In the genomic region with DNA sequence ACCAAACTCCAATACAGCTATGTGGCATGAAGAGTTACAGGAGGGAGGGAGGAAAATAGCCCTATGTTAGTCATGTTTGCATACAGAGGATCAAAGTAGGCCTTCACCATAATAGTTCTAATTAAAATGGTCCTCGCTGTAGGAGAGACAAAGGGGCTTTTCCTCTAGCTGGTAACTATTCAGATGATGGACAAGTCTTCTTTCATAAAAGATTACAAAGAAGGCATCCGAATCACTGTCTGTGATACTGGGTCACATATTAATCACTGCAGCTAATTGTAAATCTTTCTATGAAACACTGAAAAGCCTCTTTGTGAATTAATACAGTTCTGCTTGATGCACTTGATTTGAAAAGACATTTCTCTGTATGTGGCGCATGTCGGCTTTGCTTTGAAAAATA, we compare ENCODE assay signal across 26 cellular contexts.
"Had no signal": no experiment of that assay in that cellular context is flagged by ENCODE, and none has a peak within 500 bp of the region (broad histone marks: within the 10 kb centered on the region; RNA-seq: fewer than 3 reads in every experiment).

No MANE protein-coding gene starts in this region.

- H3K27me3 Mint-ChIP-seq: activated B cell treated with CpG ODN at 0.5 μM for 24 hours; activated naive CD8-positive, alpha-beta T cell; progenitor cell of endocrine pancreas; stimulated activated naive B cell treated with anti-CD40 and anti-IgM and Interleukin-4, amounts not matched to agents 10 μg/mL and 1 μg/mL and 100 μg/mL, for 72 hours had no signal

- ATAC-seq: body of pancreas; heart left ventricle; left colon; naive thymus-derived CD4-positive, alpha-beta T cell; stimulated activated naive B cell treated with anti-CD40 and anti-IgM and Interleukin-4, amounts not matched to agents 10 μg/mL and 1 μg/mL and 100 μg/mL, for 72 hours had no signal

- H3K4me3 ChIP-seq: body of pancreas, cardiac muscle cell, colonic mucosa, heart left ventricle, tibial nerve had no signal

- H3K4me3 Mint-ChIP-seq: activated B cell treated with CpG ODN at 0.5 μM for 24 hours; activated naive CD8-positive, alpha-beta T cell; immature natural killer cell; mesothelial cell of epicardium; naive thymus-derived CD4-positive, alpha-beta T cell; stimulated activated naive B cell treated with anti-CD40 and anti-IgM and Interleukin-4, amounts not matched to agents 10 μg/mL and 1 μg/mL and 100 μg/mL, for 72 hours; T-helper 2 cell treated with Interferon-gamma antibody and Interleukin-4, amounts not matched to agents 5 μg/mL and 100 μg/mL, for 36 hours had no signal

- H3K27ac ChIP-seq: body of pancreas, cardiac muscle cell, colonic mucosa, heart left ventricle, neutrophil had no signal

- H3K9me3 ChIP-seq: body of pancreas, colonic mucosa, heart left ventricle, neutrophil, tibial nerve had no signal

- H3K36me3 Mint-ChIP-seq: activated naive CD8-positive, alpha-beta T cell; immature natural killer cell; mesothelial cell of epicardium; naive thymus-derived CD4-positive, alpha-beta T cell had no signal

- H3K27ac Mint-ChIP-seq: activated B cell treated with CpG ODN at 0.5 μM for 24 hours; activated naive CD8-positive, alpha-beta T cell; immature natural killer cell; mesothelial cell of epicardium; naive thymus-derived CD4-positive, alpha-beta T cell; progenitor cell of endocrine pancreas; stimulated activated naive B cell treated with anti-CD40 and anti-IgM and Interleukin-4, amounts not matched to agents 10 μg/mL and 1 μg/mL and 100 μg/mL, for 72 hours; T-helper 2 cell treated with Interferon-gamma antibody and Interleukin-4, amounts not matched to agents 5 μg/mL and 100 μg/mL, for 36 hours had no signal

- H3K4me1 Mint-ChIP-seq: immature natural killer cell; naive thymus-derived CD4-positive, alpha-beta T cell had no signal

- DNase-seq: activated B cell treated with CpG ODN at 0.5 μM for 24 hours; activated effector memory CD4-positive, alpha-beta T cell treated with Interleukin-2 at 50 U/mL for 16 hours; activated naive CD4-positive, alpha-beta T cell treated with Interleukin-2 at 50 U/mL for 16 hours; activated T-cell treated with anti-CD3 and anti-CD28 coated beads for 4 hours; body of pancreas; cerebellar nuclear complex; colonic mucosa; effector CD8-positive, alpha-beta T cell; erythroblast; heart left ventricle; immature natural killer cell; kidney; left colon; mammary epithelial cell; naive thymus-derived CD4-positive, alpha-beta T cell; stimulated activated CD4-positive, alpha-beta T cell treated with anti-CD3 and anti-CD28 coated beads, Interleukin-15, amount 100 ng/mL, for 24 hours; stimulated activated CD4-positive, alpha-beta T cell treated with anti-CD3 and anti-CD28 coated beads, Interleukin-2, amount 100 ng/mL, for 24 hours; stimulated activated naive B cell treated with anti-CD40 and anti-IgM and Interleukin-4, amounts not matched to agents 10 μg/mL and 1 μg/mL and 100 μg/mL, for 72 hours; T-helper 1 cell had no signal

- H3K27me3 ChIP-seq: body of pancreas, cardiac muscle cell, colonic mucosa, heart left ventricle, neutrophil, tibial nerve had no signal

- H3K36me3 ChIP-seq: cardiac muscle cell, colonic mucosa, heart left ventricle, neutrophil, tibial nerve had no signal

- H3K4me1 ChIP-seq: body of pancreas, colonic mucosa had no signal

- FAIRE-seq: kidney had no signal

- H3K9me3 Mint-ChIP-seq: activated B cell treated with CpG ODN at 0.5 μM for 24 hours; mesothelial cell of epicardium; stimulated activated naive B cell treated with anti-CD40 and anti-IgM and Interleukin-4, amounts not matched to agents 10 μg/mL and 1 μg/mL and 100 μg/mL, for 72 hours had no signal
